In the genomic region with DNA sequence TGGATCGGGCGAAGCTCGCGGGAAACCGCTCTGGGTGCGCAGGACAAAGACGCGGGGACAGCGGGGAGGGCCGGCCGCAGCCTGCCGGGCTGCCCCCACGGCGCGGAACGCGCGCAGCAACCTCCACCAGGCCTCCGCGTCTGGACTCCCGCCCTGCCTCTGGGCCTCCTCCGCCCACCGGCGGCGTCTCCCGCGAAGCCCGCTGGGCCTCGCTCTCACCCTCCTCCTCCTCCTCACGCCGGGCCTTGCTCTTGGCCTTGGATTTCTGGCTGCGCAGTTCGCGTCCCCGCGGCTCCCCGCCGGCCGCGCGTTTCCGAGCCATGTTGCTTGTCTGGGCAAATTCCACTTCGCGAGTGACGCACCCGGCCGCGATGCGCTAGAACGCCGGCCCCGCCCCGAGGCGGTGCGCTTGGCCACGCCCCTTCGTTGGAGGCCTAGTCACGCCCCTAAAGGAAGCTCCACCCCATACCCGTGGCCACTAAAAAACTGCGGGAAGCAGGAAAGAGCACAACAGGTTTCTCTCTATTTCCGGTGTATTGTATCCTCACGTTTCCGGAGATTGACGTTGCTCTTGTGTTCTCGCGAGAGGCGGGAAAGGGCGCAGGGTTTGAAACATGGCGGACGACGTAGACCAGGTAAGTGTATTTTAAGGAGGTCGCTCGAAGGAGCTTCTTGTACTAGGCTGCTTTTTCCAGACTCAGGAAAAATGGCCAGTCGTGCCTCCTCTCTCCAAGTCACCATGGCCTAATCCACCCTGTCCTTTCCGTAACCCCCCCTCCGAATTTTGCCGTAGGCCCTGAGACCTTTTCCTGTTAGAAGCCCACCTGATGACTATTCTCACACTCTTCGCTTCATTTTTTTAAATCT, we compare ENCODE assay signal across 1 cellular context.
A peak's percentile ranks its signal among the peaks of the same experiment; 100 is the strongest.
TF ChIP-seq lines count a peak whose summit lies in the region.

Gene LSM3 (plus strand): TSS at position 571 of the 867 bp plus-strand sequence. CDS start 44 bp downstream, at position 615.
Gene XPC (minus strand): TSS at position 355 of the 867 bp plus-strand sequence. CDS start 33 bp downstream, at position 322.

TF ChIP-seq in GM23338, 12 proteins besides CTCF, POLR2A, EP300 and RAD21:
- TF ChIP-seq POLR2AphosphoS5 (IDR thresholded peaks at IDR 0.05; ENCODE audit: low read depth) (peak; percentile 91), STAT1 (IDR thresholded peaks at IDR 0.05; ENCODE audit: unreplicated experiment) (no peak), ETS1 (IDR thresholded peaks at IDR 0.05) (peak; percentile 82), CREB1 (CRISPR knock-in tag; IDR thresholded peaks at IDR 0.05; ENCODE audit: low read depth) (peak; percentile 83)
